1 cellular context compared by ENCODE assay signal in genomic region chrX:153766098-153766817, GRCh38.
TF ChIP-seq lines count a peak whose summit lies in the region.

No MANE protein-coding gene starts in this region.

TF ChIP-seq in K562, 482 proteins besides CTCF, POLR2A, EP300 and RAD21 (continued from another document and continues in another):
- no peak for TF ChIP-seq PRPF4 (IDR thresholded peaks at IDR 0.05; ENCODE audit: insufficient read depth, low read depth, low read length, poor library complexity, severe bottlenecking)
- no peak for TF ChIP-seq TSHZ1 (CRISPR knock-in tag; IDR thresholded peaks at IDR 0.05)
- TF ChIP-seq OTX1 (CRISPR knock-in tag; IDR thresholded peaks at IDR 0.05), result peak; percentile 58; the same call in 1 of the 2 replicates
- TF ChIP-seq SNIP1 (IDR thresholded peaks at IDR 0.05; ENCODE audit: low read depth), result no peak
- TF ChIP-seq TFE3 (CRISPR knock-in tag; IDR thresholded peaks at IDR 0.05), result no peak
- TF ChIP-seq ZNF609 (CRISPR knock-in tag; IDR thresholded peaks at IDR 0.05; ENCODE audit: borderline replicate concordance), result no peak
- peak; percentile 56; the same call in 1 of the 2 replicates for TF ChIP-seq PHF8 (IDR thresholded peaks at IDR 0.05; ENCODE audit: borderline replicate concordance, low read length)
- no peak for TF ChIP-seq ZNF766 (CRISPR knock-in tag; conservative IDR thresholded peaks at IDR 0.05)
- no peak for TF ChIP-seq ARID3B (CRISPR knock-in tag; IDR thresholded peaks at IDR 0.05; ENCODE audit: borderline replicate concordance)
- no peak for TF ChIP-seq SNAPC5 (CRISPR knock-in tag; IDR thresholded peaks at IDR 0.05)
- no peak for TF ChIP-seq UBTF (IDR thresholded peaks at IDR 0.05; ENCODE audit: borderline replicate concordance in 1 of 2, low read depth in 2 of 2, low read length in 2 of 2)
- TF ChIP-seq GABPB1 (CRISPR knock-in tag; IDR thresholded peaks at IDR 0.05), result no peak
- no peak for TF ChIP-seq RBM39 (optimal IDR thresholded peaks at IDR 0.05; ENCODE audit: low read depth, low read length)
- TF ChIP-seq RNF2 (IDR thresholded peaks at IDR 0.05), result no peak; the same call in 1 of the 2 replicates
- no peak for TF ChIP-seq SAFB2 (IDR thresholded peaks at IDR 0.05; ENCODE audit: borderline replicate concordance, low read depth, low read length, severe bottlenecking)
- TF ChIP-seq PRDM10 (IDR thresholded peaks at IDR 0.05; ENCODE audit: partially characterized antibody), result no peak
- TF ChIP-seq ZBTB9 (CRISPR knock-in tag; IDR thresholded peaks at IDR 0.05), result no peak
- TF ChIP-seq ZNF785 (CRISPR knock-in tag; IDR thresholded peaks at IDR 0.05), result no peak
- TF ChIP-seq FOXP4 (CRISPR knock-in tag; IDR thresholded peaks at IDR 0.05; ENCODE audit: borderline replicate concordance), result no peak
- no peak for TF ChIP-seq MLX (CRISPR knock-in tag; conservative IDR thresholded peaks at IDR 0.05)
- no peak for TF ChIP-seq GATAD2B (IDR thresholded peaks at IDR 0.05; ENCODE audit: borderline replicate concordance)
- TF ChIP-seq ZNF695 (CRISPR knock-in tag; IDR thresholded peaks at IDR 0.05), result no peak
- TF ChIP-seq TGIF2 (CRISPR knock-in tag; IDR thresholded peaks at IDR 0.05), result no peak
- no peak for TF ChIP-seq ZNF175 (CRISPR knock-in tag; IDR thresholded peaks at IDR 0.05; ENCODE audit: low read depth)
- TF ChIP-seq BRD4 (IDR thresholded peaks at IDR 0.05), result no peak
- TF ChIP-seq ELF1 (tag; IDR thresholded peaks at IDR 0.05), result no peak
- TF ChIP-seq KLF6 (CRISPR knock-in tag; IDR thresholded peaks at IDR 0.05; ENCODE audit: borderline replicate concordance), result no peak
- no peak for TF ChIP-seq GMEB1 (CRISPR knock-in tag; IDR thresholded peaks at IDR 0.05)
- no peak for TF ChIP-seq STAT5B (CRISPR knock-in tag; IDR thresholded peaks at IDR 0.05)
- TF ChIP-seq IRF2 (CRISPR knock-in tag; IDR thresholded peaks at IDR 0.05), result no peak
- TF ChIP-seq PTTG1 (tag; IDR thresholded peaks at IDR 0.05; ENCODE audit: low read depth), result no peak
